9 cellular contexts compared by ENCODE assay signal in the genomic region with DNA sequence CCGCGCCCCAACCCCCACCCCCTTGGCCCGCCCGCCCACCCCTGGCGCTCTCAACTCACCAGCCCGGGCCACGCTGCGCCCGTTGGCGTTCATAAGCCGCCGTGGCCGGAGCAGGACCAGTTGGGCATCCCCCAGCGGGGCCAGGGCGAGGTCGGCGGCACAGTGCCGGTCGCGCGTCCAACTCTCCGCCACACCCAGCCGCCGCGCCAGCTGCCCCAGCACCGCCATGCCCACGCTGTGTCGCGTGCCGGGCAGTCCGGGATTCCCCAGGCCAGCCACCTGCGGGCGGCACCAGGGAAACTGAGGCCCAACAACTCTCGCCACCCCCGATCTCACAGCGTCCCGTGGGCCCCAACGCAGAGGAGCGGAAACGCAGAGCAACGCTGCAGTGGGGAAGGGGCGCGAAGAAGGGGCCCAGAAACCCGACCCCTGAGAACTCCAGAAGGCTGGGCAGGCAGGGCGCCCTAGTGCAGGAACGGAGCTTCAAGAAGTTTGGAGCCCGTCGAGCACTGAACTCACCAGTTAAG. TPM values are rescaled to one million over a fixed set of nuclear protein-coding genes. Genes with fewer than 3 reads are reported as not detected.
DNase-seq lines count a peak whose midpoint lies in the region; ATAC-seq and TF ChIP-seq lines count a peak whose summit lies in the region.
"Had no signal": no experiment of that assay in that cellular context is flagged by ENCODE, and none has a peak within 500 bp of the region (broad histone marks: within the 10 kb centered on the region; RNA-seq: fewer than 3 reads in every experiment).

No MANE protein-coding gene starts in this region.

- peak overlapping the region; percentile 86 for H3K4me3 Mint-ChIP-seq in Calu3 (ENCODE audit: low read depth, unreplicated experiment)
- H3K4me3 Mint-ChIP-seq in activated T-helper 2 cell treated with anti-CD3 and anti-CD28 coated beads, Interferon-gamma antibody, Interleukin-2, Interleukin-4, amounts not matched to agents 10 μg/mL and 5 μg/mL and 100 μg/mL, durations not matched to agents 14 hours and 24 hours and 36 hours (ENCODE audit: low read depth) = peak overlapping the region; percentile 92

- H3K36me3 ChIP-seq in hepatocyte (replicated peaks; ENCODE audit: insufficient read depth, low read depth) (no peaks in the 10 kb centered on the region), smooth muscle cell (ENCODE audit: low read depth) (no peaks in the 10 kb centered on the region)

- H3K36me3 Mint-ChIP-seq in Calu3 (ENCODE audit: insufficient read depth, unreplicated experiment) = peaks cover 45% of the 10 kb centered on the region
- no peaks in the 10 kb centered on the region for H3K36me3 Mint-ChIP-seq in activated T-helper 2 cell treated with anti-CD3 and anti-CD28 coated beads, Interferon-gamma antibody, Interleukin-2, Interleukin-4, amounts not matched to agents 10 μg/mL and 5 μg/mL and 100 μg/mL, durations not matched to agents 14 hours and 24 hours and 36 hours (ENCODE audit: low read depth)

- intact Hi-C loops in Calu3 (cut with micrococcal nuclease; ENCODE audit: unreplicated experiment) = no loop called here
- intact Hi-C loops in activated T-helper 2 cell treated with anti-CD3 and anti-CD28 coated beads, Interferon-gamma antibody, Interleukin-2, Interleukin-4, amounts not matched to agents 10 μg/mL and 5 μg/mL and 100 μg/mL, durations not matched to agents 14 hours and 24 hours and 36 hours (cut with micrococcal nuclease) = loop anchor here (1.0 to 5.0 kb wide), 2 partner anchors 103 to 264 kb away; a partner anchor contains a TSS

- peak overlapping the region; percentile 86 for H3K27ac Mint-ChIP-seq in Calu3 (ENCODE audit: unreplicated experiment)
- peak overlapping the region; percentile 90 for H3K27ac Mint-ChIP-seq in activated T-helper 2 cell treated with anti-CD3 and anti-CD28 coated beads, Interferon-gamma antibody, Interleukin-2, Interleukin-4, amounts not matched to agents 10 μg/mL and 5 μg/mL and 100 μg/mL, durations not matched to agents 14 hours and 24 hours and 36 hours

- H3K4me3 ChIP-seq in hepatocyte = peak overlapping the region; percentile 31
- H3K4me3 ChIP-seq in smooth muscle cell = peak overlapping the region; percentile 71

- H3K9me2 ChIP-seq in hepatocyte (replicated peaks; ENCODE audit: insufficient read depth) = no peaks in the 10 kb centered on the region

- peak; percentile 25 for DNase-seq in Calu3
- no peak for DNase-seq in activated T-helper 2 cell treated with anti-CD3 and anti-CD28 coated beads, Interferon-gamma antibody, Interleukin-2, Interleukin-4, amounts not matched to agents 10 μg/mL and 5 μg/mL and 100 μg/mL, durations not matched to agents 14 hours and 24 hours and 36 hours (ENCODE audit: low spot score)
- peak; percentile 55 for DNase-seq in hepatocyte (ENCODE audit: low spot score)
- no peak for DNase-seq in smooth muscle cell (lab: John Stamatoyannopoulos, UW; ENCODE audit: unreplicated experiment)

- 2% methylated on average over 35 of the region's 48 CpGs for WGBS in hepatocyte (ENCODE audit: low lambda C conversion rate, missing lambda C conversion rate)
- under 1% methylated on average over 31 of the region's 48 CpGs for WGBS in smooth muscle cell (ENCODE audit: low lambda C conversion rate)

- H4K20me1 ChIP-seq in hepatocyte (ENCODE audit: insufficient read depth, poor library complexity, severe bottlenecking) (no peaks in the 10 kb centered on the region), smooth muscle cell (ENCODE audit: low read depth) (no peaks in the 10 kb centered on the region)

- H3K4me1 ChIP-seq in hepatocyte (ENCODE audit: insufficient read depth) (no peaks in the 10 kb centered on the region), smooth muscle cell (ENCODE audit: low read depth) (peaks cover 11% of the 10 kb centered on the region)

- H3K9me3 Mint-ChIP-seq in Calu3 (ENCODE audit: low read depth, unreplicated experiment) = no peaks in the 10 kb centered on the region
- H3K9me3 Mint-ChIP-seq in activated T-helper 2 cell treated with anti-CD3 and anti-CD28 coated beads, Interferon-gamma antibody, Interleukin-2, Interleukin-4, amounts not matched to agents 10 μg/mL and 5 μg/mL and 100 μg/mL, durations not matched to agents 14 hours and 24 hours and 36 hours = no peaks in the 10 kb centered on the region

- no peaks in the 10 kb centered on the region for H3K27me3 Mint-ChIP-seq in Calu3 (ENCODE audit: unreplicated experiment)
- no peaks in the 10 kb centered on the region for H3K27me3 Mint-ChIP-seq in activated T-helper 2 cell treated with anti-CD3 and anti-CD28 coated beads, Interferon-gamma antibody, Interleukin-2, Interleukin-4, amounts not matched to agents 10 μg/mL and 5 μg/mL and 100 μg/mL, durations not matched to agents 14 hours and 24 hours and 36 hours (ENCODE audit: low read depth)

- H3K27ac ChIP-seq in hepatocyte = peak overlapping the region; percentile 17
- H3K27ac ChIP-seq in smooth muscle cell (ENCODE audit: low read depth) = peak overlapping the region; percentile 63

- H3K79me2 ChIP-seq in hepatocyte (no peaks in the 10 kb centered on the region), smooth muscle cell (ENCODE audit: low read depth) (no peaks in the 10 kb centered on the region)

- H3K4me1 Mint-ChIP-seq in Calu3 (ENCODE audit: low read depth, unreplicated experiment) = no peaks in the 10 kb centered on the region
- peaks cover 24% of the 10 kb centered on the region for H3K4me1 Mint-ChIP-seq in activated T-helper 2 cell treated with anti-CD3 and anti-CD28 coated beads, Interferon-gamma antibody, Interleukin-2, Interleukin-4, amounts not matched to agents 10 μg/mL and 5 μg/mL and 100 μg/mL, durations not matched to agents 14 hours and 24 hours and 36 hours (ENCODE audit: low read depth)

- no peaks in the 10 kb centered on the region for H3F3A ChIP-seq in smooth muscle cell (ENCODE audit: low read depth)

- H3K27me3 ChIP-seq in hepatocyte (no peaks in the 10 kb centered on the region), smooth muscle cell (ENCODE audit: low read depth) (no peaks in the 10 kb centered on the region)

- H2AFZ ChIP-seq in hepatocyte (peak overlapping the region; percentile 62), smooth muscle cell (ENCODE audit: low read depth) (peak overlapping the region; percentile 99)

- H3K9me3 ChIP-seq in hepatocyte (ENCODE audit: low read depth) (no peaks in the 10 kb centered on the region), smooth muscle cell (replicated peaks; ENCODE audit: low read depth) (no peaks in the 10 kb centered on the region)

- TSS peak; percentile 57 for BruUV-seq in Calu3 (replicated peaks; lab: Mats Ljungman, UMichigan)

- TF ChIP-seq CTCF in Calu3 (IDR thresholded peaks at IDR 0.05; ENCODE audit: unreplicated experiment) (no peak), hepatocyte (IDR thresholded peaks at IDR 0.05; ENCODE audit: poor library complexity) (no peak), smooth muscle cell (IDR thresholded peaks at IDR 0.05; ENCODE audit: borderline replicate concordance, insufficient read depth, poor library complexity, severe bottlenecking) (no peak)

- ATAC-seq in HG02678 (IDR thresholded peaks at IDR 0.05; ENCODE audit: unreplicated experiment) (peak; percentile 6), HG02884 (IDR thresholded peaks at IDR 0.05; ENCODE audit: unreplicated experiment) (no peak), GM19328 (IDR thresholded peaks at IDR 0.05; ENCODE audit: unreplicated experiment) (no peak), GM19463 (IDR thresholded peaks at IDR 0.05; ENCODE audit: unreplicated experiment) (no peak)

- H3K4me2 ChIP-seq in hepatocyte (peak overlapping the region; percentile 96), smooth muscle cell (peak overlapping the region; percentile 100)

- peak overlapping the region; percentile 85 for H3K9ac ChIP-seq in smooth muscle cell (ENCODE audit: low read depth)

- CTCF ChIA-PET in Calu3 (lab: Charles Lee) = interaction anchor here (1.0 to 1.4 kb wide), 3 partner anchors 9 to 20 kb away, joined by 3 to 8 read pairs (median 5); a partner anchor contains a TSS

RNA-seq across cellular contexts. Expression of a gene that starts 0.5 kb away (rescaled TPM):
- total RNA-seq in Calu3 (2022) (14.3 and 15.1 TPM in 2 replicates), hepatocyte (9.8 and 13.5 TPM in 2 replicates), smooth muscle cell (5.6 and 11.9 TPM in 2 replicates)
- total RNA-seq in activated T-helper 2 cell treated with anti-CD3 and anti-CD28 coated beads, Interferon-gamma antibody, Interleukin-2, Interleukin-4, amounts not matched to agents 10 μg/mL and 5 μg/mL and 100 μg/mL, durations not matched to agents 14 hours and 24 hours and 36 hours = 20.1 and 21.5 TPM in 2 replicates
- polyA plus RNA-seq in hepatocyte (24.5 and 25.9 TPM in 2 replicates), smooth muscle cell (33.8 and 34.7 TPM in 2 replicates)

RNA-seq across cellular contexts. Expression of a gene that starts 0.9 kb away (rescaled TPM):
- total RNA-seq in Calu3 (2022) = not detected in 2 replicates
- 0.18 TPM in 1 of 2 replicates, not detected in the other for total RNA-seq in activated T-helper 2 cell treated with anti-CD3 and anti-CD28 coated beads, Interferon-gamma antibody, Interleukin-2, Interleukin-4, amounts not matched to agents 10 μg/mL and 5 μg/mL and 100 μg/mL, durations not matched to agents 14 hours and 24 hours and 36 hours
- total RNA-seq in hepatocyte = 0.24 TPM in 1 of 2 replicates, not detected in the other
- not detected in 2 replicates for polyA plus RNA-seq in hepatocyte
- not detected in 2 replicates for total RNA-seq in smooth muscle cell
- polyA plus RNA-seq in smooth muscle cell = 0.22 TPM in 1 of 2 replicates, not detected in the other
- total RNA-seq: RPMI7951 had no signal

RNA-seq across cellular contexts. Expression of a gene that starts 8.2 kb away (rescaled TPM):
- total RNA-seq in Calu3 (2022) (0.87 and 1.0 TPM in 2 replicates), hepatocyte (not detected in 2 replicates), smooth muscle cell (not detected in 2 replicates)
- 0.18 TPM in 1 of 2 replicates, not detected in the other for total RNA-seq in activated T-helper 2 cell treated with anti-CD3 and anti-CD28 coated beads, Interferon-gamma antibody, Interleukin-2, Interleukin-4, amounts not matched to agents 10 μg/mL and 5 μg/mL and 100 μg/mL, durations not matched to agents 14 hours and 24 hours and 36 hours
- polyA plus RNA-seq in hepatocyte (0.15 and 0.51 TPM in 2 replicates), smooth muscle cell (0.33 and 0.41 TPM in 2 replicates)
- total RNA-seq: RPMI7951 had no signal

RNA-seq across cellular contexts. Expression of a gene that starts 20.1 kb away (rescaled TPM):
- total RNA-seq in Calu3 (2022) = 7.0 and 7.6 TPM in 2 replicates
- 20.2 and 20.6 TPM in 2 replicates for total RNA-seq in activated T-helper 2 cell treated with anti-CD3 and anti-CD28 coated beads, Interferon-gamma antibody, Interleukin-2, Interleukin-4, amounts not matched to agents 10 μg/mL and 5 μg/mL and 100 μg/mL, durations not matched to agents 14 hours and 24 hours and 36 hours
- total RNA-seq in hepatocyte = 16.8 and 17.1 TPM in 2 replicates
- 21.3 and 28.8 TPM in 2 replicates for polyA plus RNA-seq in hepatocyte
- 6.5 and 7.3 TPM in 2 replicates for total RNA-seq in smooth muscle cell
- polyA plus RNA-seq in smooth muscle cell = 11.5 and 12.3 TPM in 2 replicates

Comparison
In these comparisons a context has a peak if more than half of its experiments do, and no peak if none do; other contexts are left out.
1. DNase-seq: peak in Calu3 (single experiment) and hepatocyte (single experiment); none in activated T-helper 2 cell treated with anti-CD3 and anti-CD28 coated beads, Interferon-gamma antibody, Interleukin-2, Interleukin-4, amounts not matched to agents 10 μg/mL and 5 μg/mL and 100 μg/mL, durations not matched to agents 14 hours and 24 hours and 36 hours (single experiment) and smooth muscle cell (single experiment).